Comparison of ENCODE assay signal across 8 cellular contexts in the genomic region with DNA sequence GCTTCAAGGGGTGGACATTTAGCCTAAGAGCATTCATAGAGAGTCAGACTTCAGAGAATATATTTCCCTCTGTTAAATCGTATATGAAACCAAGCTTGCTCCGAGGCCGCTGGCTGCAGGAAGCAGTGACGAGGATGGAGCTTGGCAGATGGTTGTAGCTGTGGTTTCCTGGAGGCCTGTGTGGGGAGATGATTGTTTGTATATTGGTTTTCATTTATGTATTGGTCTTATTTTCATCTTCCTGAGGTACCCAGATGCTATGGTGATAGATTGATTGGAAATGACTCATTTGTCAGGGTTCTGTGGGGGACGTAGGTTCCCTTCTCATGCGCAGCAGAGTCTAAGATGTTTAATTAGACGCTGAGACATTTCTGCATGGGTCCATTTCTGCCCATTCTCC. TPM values are rescaled to one million over a fixed set of nuclear protein-coding genes. Genes with fewer than 3 reads are reported as not detected.
A peak's percentile ranks its signal among the peaks of the same experiment; 100 is the strongest.
DNase-seq lines count a peak whose midpoint lies in the region; ATAC-seq and TF ChIP-seq lines count a peak whose summit lies in the region.

No MANE protein-coding gene starts in this region.

- ATAC-seq in WTC11: no peak

- CTCF ChIA-PET in WTC11 (lab: Charles Lee): interaction anchor here (1.0 to 1.4 kb wide), 2 partner anchors 116 to 168 kb away, joined by 3 to 6 read pairs; no protein-coding TSS in a partner anchor

- H3K27ac Mint-ChIP-seq in WTC11: no peak overlapping the region

- H3K4me3 Mint-ChIP-seq in WTC11: no peak overlapping the region

- H3K9me3 Mint-ChIP-seq in WTC11: peaks cover 13% of the 10 kb centered on the region

- POLR2A ChIA-PET in WTC11 (lab: Charles Lee): interaction anchor here (0.7 kb wide), 1 partner anchor 12 kb away, joined by 3 read pairs; no protein-coding TSS in a partner anchor

- 0 out of 2 replicates have a peak, but pooled peaks cover 4% of the 10 kb centered on the region for H3K36me3 Mint-ChIP-seq in WTC11

- peak; percentile 60 for DNase-seq in Daoy (ENCODE audit: low read depth)
- DNase-seq in HT1080 (ENCODE audit: low read depth): peak; percentile 52
- peak; percentile 55 for DNase-seq in activated CD8-positive, alpha-beta memory T cell treated with anti-CD3 and anti-CD28 coated beads, Interleukin-2, amount 50 U/mL, for 4 hours
- DNase-seq in fibroblast of peridontal ligament (ENCODE audit: extremely low read depth): peak; percentile 91
- DNase-seq in stimulated activated CD8-positive, alpha-beta memory T cell treated with anti-CD3 and anti-CD28 coated beads, Interleukin-2, amount 100 ng/mL, for 1 hour (ENCODE audit: low read depth in 2 of 2): peak; percentile 23 to 43
- DNase-seq in mucosa of gallbladder (ENCODE audit: low spot score): no peak
- DNase-seq in WTC11 (ENCODE audit: low spot score): no peak
- no peak for DNase-seq in NCI-H82 treated with DMSO at 0.1 percent for 48 hours (lab: John Stamatoyannopoulos, UW; ENCODE audit: unreplicated experiment)

- TF ChIP-seq CTCF in WTC11 (IDR thresholded peaks at IDR 0.05): no peak

- no peaks in the 10 kb centered on the region for H3K27me3 Mint-ChIP-seq in WTC11 (ENCODE audit: low read depth)

- H3K4me1 Mint-ChIP-seq in WTC11: peaks cover 11% of the 10 kb centered on the region

TF ChIP-seq in WTC11, 78 proteins besides CTCF, POLR2A, EP300 and RAD21:
- TF ChIP-seq, protein P1, sequence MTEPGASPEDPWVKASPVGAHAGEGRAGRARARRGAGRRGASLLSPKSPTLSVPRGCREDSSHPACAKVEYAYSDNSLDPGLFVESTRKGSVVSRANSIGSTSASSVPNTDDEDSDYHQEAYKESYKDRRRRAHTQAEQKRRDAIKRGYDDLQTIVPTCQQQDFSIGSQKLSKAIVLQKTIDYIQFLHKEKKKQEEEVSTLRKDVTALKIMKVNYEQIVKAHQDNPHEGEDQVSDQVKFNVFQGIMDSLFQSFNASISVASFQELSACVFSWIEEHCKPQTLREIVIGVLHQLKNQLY (CRISPR knock-in tag; IDR thresholded peaks at IDR 0.05): no peak
- no peak for TF ChIP-seq SOX15 (CRISPR knock-in tag; IDR thresholded peaks at IDR 0.05)
- TF ChIP-seq, protein P2, sequence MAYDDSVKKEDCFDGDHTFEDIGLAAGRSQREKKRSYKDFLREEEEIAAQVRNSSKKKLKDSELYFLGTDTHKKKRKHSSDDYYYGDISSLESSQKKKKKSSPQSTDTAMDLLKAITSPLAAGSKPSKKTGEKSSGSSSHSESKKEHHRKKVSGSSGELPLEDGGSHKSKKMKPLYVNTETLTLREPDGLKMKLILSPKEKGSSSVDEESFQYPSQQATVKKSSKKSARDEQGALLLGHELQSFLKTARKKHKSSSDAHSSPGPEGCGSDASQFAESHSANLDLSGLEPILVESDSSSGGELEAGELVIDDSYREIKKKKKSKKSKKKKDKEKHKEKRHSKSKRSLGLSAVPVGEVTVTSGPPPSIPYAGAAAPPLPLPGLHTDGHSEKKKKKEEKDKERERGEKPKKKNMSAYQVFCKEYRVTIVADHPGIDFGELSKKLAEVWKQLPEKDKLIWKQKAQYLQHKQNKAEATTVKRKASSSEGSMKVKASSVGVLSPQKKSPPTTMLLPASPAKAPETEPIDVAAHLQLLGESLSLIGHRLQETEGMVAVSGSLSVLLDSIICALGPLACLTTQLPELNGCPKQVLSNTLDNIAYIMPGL (CRISPR knock-in tag; IDR thresholded peaks at IDR 0.05): no peak
- TF ChIP-seq, protein P3, sequence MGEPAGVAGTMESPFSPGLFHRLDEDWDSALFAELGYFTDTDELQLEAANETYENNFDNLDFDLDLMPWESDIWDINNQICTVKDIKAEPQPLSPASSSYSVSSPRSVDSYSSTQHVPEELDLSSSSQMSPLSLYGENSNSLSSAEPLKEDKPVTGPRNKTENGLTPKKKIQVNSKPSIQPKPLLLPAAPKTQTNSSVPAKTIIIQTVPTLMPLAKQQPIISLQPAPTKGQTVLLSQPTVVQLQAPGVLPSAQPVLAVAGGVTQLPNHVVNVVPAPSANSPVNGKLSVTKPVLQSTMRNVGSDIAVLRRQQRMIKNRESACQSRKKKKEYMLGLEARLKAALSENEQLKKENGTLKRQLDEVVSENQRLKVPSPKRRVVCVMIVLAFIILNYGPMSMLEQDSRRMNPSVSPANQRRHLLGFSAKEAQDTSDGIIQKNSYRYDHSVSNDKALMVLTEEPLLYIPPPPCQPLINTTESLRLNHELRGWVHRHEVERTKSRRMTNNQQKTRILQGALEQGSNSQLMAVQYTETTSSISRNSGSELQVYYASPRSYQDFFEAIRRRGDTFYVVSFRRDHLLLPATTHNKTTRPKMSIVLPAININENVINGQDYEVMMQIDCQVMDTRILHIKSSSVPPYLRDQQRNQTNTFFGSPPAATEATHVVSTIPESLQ (CRISPR knock-in tag; IDR thresholded peaks at IDR 0.05): no peak
- TF ChIP-seq CREM (CRISPR knock-in tag; IDR thresholded peaks at IDR 0.05): no peak
- no peak for TF ChIP-seq ZNF263 (CRISPR knock-in tag; IDR thresholded peaks at IDR 0.05; ENCODE audit: low read depth)
- TF ChIP-seq NFE2L1 (CRISPR knock-in tag; IDR thresholded peaks at IDR 0.05): no peak
- TF ChIP-seq TEAD4 (CRISPR knock-in tag; IDR thresholded peaks at IDR 0.05): no peak
- TF ChIP-seq HMGA2 (CRISPR knock-in tag; IDR thresholded peaks at IDR 0.05): no peak
- TF ChIP-seq NR2C2 (CRISPR knock-in tag; IDR thresholded peaks at IDR 0.05): no peak
- TF ChIP-seq ELF4 (CRISPR knock-in tag; IDR thresholded peaks at IDR 0.05; ENCODE audit: low read depth): no peak
- no peak for TF ChIP-seq TP53 (CRISPR knock-in tag; IDR thresholded peaks at IDR 0.05)
- TF ChIP-seq, protein P4, sequence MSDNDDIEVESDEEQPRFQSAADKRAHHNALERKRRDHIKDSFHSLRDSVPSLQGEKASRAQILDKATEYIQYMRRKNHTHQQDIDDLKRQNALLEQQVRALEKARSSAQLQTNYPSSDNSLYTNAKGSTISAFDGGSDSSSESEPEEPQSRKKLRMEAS (CRISPR knock-in tag; IDR thresholded peaks at IDR 0.05): no peak

RNA-seq across cellular contexts. Expression of a gene that starts 26.1 kb away (rescaled TPM):
- 0.63 and 1.1 TPM in 2 replicates for total RNA-seq in Daoy (2014; rRNA removed; shearing (Covaris generic))
- not detected in 2 replicates for total RNA-seq in HT1080 (2014; rRNA removed; shearing (Covaris generic))
- polyA plus RNA-seq in HT1080 (2015; cell fraction: cytosol; rRNA removed): 0.07 TPM in 2 replicates
- polyA plus RNA-seq in HT1080 (2015; cell fraction: nucleus; rRNA removed): 0.19 and 0.79 TPM in 2 replicates
- total RNA-seq in mucosa of gallbladder (18.4 TPM), WTC11 (2021) (10.4 to 16.8 TPM (median 12.2 TPM) in 3 replicates)

Comparison
In these comparisons a context has a peak if more than half of its experiments do, and no peak if none do; other contexts are left out.
1. DNase-seq: peak in Daoy (single experiment), HT1080 (single experiment), activated CD8-positive, alpha-beta memory T cell treated with anti-CD3 and anti-CD28 coated beads, Interleukin-2, amount 50 U/mL, for 4 hours (single experiment), fibroblast of peridontal ligament (single experiment) and stimulated activated CD8-positive, alpha-beta memory T cell treated with anti-CD3 and anti-CD28 coated beads, Interleukin-2, amount 100 ng/mL, for 1 hour (2 of 2); none in mucosa of gallbladder (single experiment), WTC11 (single experiment) and NCI-H82 treated with DMSO at 0.1 percent for 48 hours (single experiment).